33 cellular contexts compared by ENCODE assay signal in genomic region chrX:8140986-8141385, GRCh38. TPM values are rescaled to one million over a fixed set of nuclear protein-coding genes. Genes with fewer than 3 reads are reported as not detected.
"Had no signal": no experiment of that assay in that cellular context is flagged by ENCODE, and none has a peak within 500 bp of the region (broad histone marks: within the 10 kb centered on the region; RNA-seq: fewer than 3 reads in every experiment).

No MANE protein-coding gene starts in this region.

- H3K27me3 Mint-ChIP-seq: stimulated activated memory B cell treated with anti-CD40 and anti-IgM and Interleukin-4, amounts not matched to agents 10 μg/mL and 1 μg/mL and 100 μg/mL, for 72 hours; stimulated activated naive B cell treated with anti-CD40 and anti-IgM and Interleukin-4, amounts not matched to agents 10 μg/mL and 1 μg/mL and 100 μg/mL, for 72 hours; stimulated activated naive CD8-positive, alpha-beta T cell treated with anti-CD3 and anti-CD28 coated beads, Interleukin-15, amount 100 ng/mL, for 72 hours; stimulated activated naive CD8-positive, alpha-beta T cell treated with anti-CD3 and anti-CD28 coated beads, Interleukin-15, Interleukin-2, amounts not matched to agents 100 ng/mL and 50 ng/mL, for 24 hours; type B pancreatic cell had no signal

- DNase-seq: stimulated activated CD4-positive, alpha-beta T cell treated with anti-CD3 and anti-CD28 coated beads, Interleukin-2, amount 100 ng/mL, for 48 hours; stimulated activated CD4-positive, alpha-beta T cell treated with anti-CD3 and anti-CD28 coated beads, Interleukin-4, amount 100 ng/mL, for 1 hour; stimulated activated CD4-positive, alpha-beta T cell treated with anti-CD3 and anti-CD28 coated beads, Interleukin-4, amount 100 ng/mL, for 24 hours; stimulated activated CD4-positive, alpha-beta T cell treated with anti-CD3 and anti-CD28 coated beads, Interleukin-4, amount 100 ng/mL, for 4 hours; stimulated activated CD8-positive, alpha-beta memory T cell treated with anti-CD3 and anti-CD28 coated beads, Interleukin-4, amount 100 ng/mL, for 48 hours; stimulated activated naive B cell treated with anti-CD40 and anti-IgM and Interleukin-4, amounts not matched to agents 10 μg/mL and 1 μg/mL and 100 μg/mL, for 72 hours; stimulated activated naive CD4-positive, alpha-beta T cell; stimulated activated naive CD4-positive, alpha-beta T cell treated with Interleukin-2 at 50 U/mL for 16 hours; stimulated activated naive CD8-positive, alpha-beta T cell treated with anti-CD3 and anti-CD28 coated beads, Interleukin-15, amount 100 ng/mL, for 72 hours; stimulated activated naive CD8-positive, alpha-beta T cell treated with anti-CD3 and anti-CD28 coated beads, Interleukin-15, Interleukin-2, amounts not matched to agents 100 U/mL and 50 U/mL, for 24 hours; stomach; substantia nigra; testis; thyroid gland; tibial artery; transverse colon; trophoblast cell; upper lobe of left lung; upper lobe of right lung; uterus had no signal

- H3K27me3 ChIP-seq: stomach, suprapubic skin, testis, thyroid gland, tibial artery, tibial nerve, transverse colon, upper lobe of left lung, upper lobe of right lung, uterus, vagina had no signal

- H3K27ac Mint-ChIP-seq: stimulated activated effector memory CD8-positive, alpha-beta T cell treated with anti-CD3 and anti-CD28 coated beads, Interleukin-12 subunit alpha, Interleukin-12 subunit beta, amount 100 ng/mL, for 72 hours; stimulated activated memory B cell treated with anti-CD40 and anti-IgM and Interleukin-4, amounts not matched to agents 10 μg/mL and 1 μg/mL and 100 μg/mL, for 72 hours; stimulated activated naive B cell treated with anti-CD40 and anti-IgM and Interleukin-4, amounts not matched to agents 10 μg/mL and 1 μg/mL and 100 μg/mL, for 72 hours; stimulated activated naive CD8-positive, alpha-beta T cell treated with anti-CD3 and anti-CD28 coated beads, Interleukin-15, amount 100 ng/mL, for 72 hours; stimulated activated naive CD8-positive, alpha-beta T cell treated with anti-CD3 and anti-CD28 coated beads, Interleukin-15, Interleukin-2, amounts not matched to agents 100 ng/mL and 50 ng/mL, for 24 hours; type B pancreatic cell had no signal

- H3K36me3 ChIP-seq: stomach, suprapubic skin, thoracic aorta, thyroid gland, tibial artery, tibial nerve, transverse colon, upper lobe of left lung, upper lobe of right lung, uterus, vagina had no signal

- H3K27ac ChIP-seq: stomach, suprapubic skin, testis, thoracic aorta, tibial artery, tibial nerve, transverse colon, upper lobe of left lung, uterus, vagina had no signal

- H3K9me3 ChIP-seq: stomach, suprapubic skin, testis, thoracic aorta, thyroid gland, tibial artery, tibial nerve, transverse colon, upper lobe of left lung, upper lobe of right lung, uterus, vagina had no signal

- H3K9me3 Mint-ChIP-seq: stimulated activated effector memory CD8-positive, alpha-beta T cell treated with anti-CD3 and anti-CD28 coated beads, Interleukin-12 subunit alpha, Interleukin-12 subunit beta, amount 100 ng/mL, for 72 hours; stimulated activated memory B cell treated with anti-CD40 and anti-IgM and Interleukin-4, amounts not matched to agents 10 μg/mL and 1 μg/mL and 100 μg/mL, for 72 hours; stimulated activated naive B cell treated with anti-CD40 and anti-IgM and Interleukin-4, amounts not matched to agents 10 μg/mL and 1 μg/mL and 100 μg/mL, for 72 hours had no signal

- H3K36me3 Mint-ChIP-seq: stimulated activated effector memory CD8-positive, alpha-beta T cell treated with anti-CD3 and anti-CD28 coated beads, Interleukin-12 subunit alpha, Interleukin-12 subunit beta, amount 100 ng/mL, for 72 hours; stimulated activated memory B cell treated with anti-CD40 and anti-IgM and Interleukin-4, amounts not matched to agents 10 μg/mL and 1 μg/mL and 100 μg/mL, for 72 hours; stimulated activated naive B cell treated with anti-CD40 and anti-IgM and Interleukin-4, amounts not matched to agents 10 μg/mL and 1 μg/mL and 100 μg/mL, for 72 hours; type B pancreatic cell had no signal

- ATAC-seq: stimulated activated effector memory CD8-positive, alpha-beta T cell treated with anti-CD3 and anti-CD28 coated beads, Interleukin-12 subunit alpha, Interleukin-12 subunit beta, amount 100 ng/mL, for 72 hours; stimulated activated memory B cell treated with anti-CD40 and anti-IgM and Interleukin-4, amounts not matched to agents 10 μg/mL and 1 μg/mL and 100 μg/mL, for 72 hours; stimulated activated naive B cell treated with anti-CD40 and anti-IgM and Interleukin-4, amounts not matched to agents 10 μg/mL and 1 μg/mL and 100 μg/mL, for 72 hours; stimulated activated naive CD8-positive, alpha-beta T cell treated with anti-CD3 and anti-CD28 coated beads, Interleukin-15, amount 100 ng/mL, for 72 hours; stimulated activated naive CD8-positive, alpha-beta T cell treated with anti-CD3 and anti-CD28 coated beads, Interleukin-15, Interleukin-2, amounts not matched to agents 100 U/mL and 50 U/mL, for 24 hours; upper lobe of right lung had no signal

- H3K4me3 Mint-ChIP-seq: stimulated activated effector memory CD8-positive, alpha-beta T cell treated with anti-CD3 and anti-CD28 coated beads, Interleukin-12 subunit alpha, Interleukin-12 subunit beta, amount 100 ng/mL, for 72 hours; stimulated activated memory B cell treated with anti-CD40 and anti-IgM and Interleukin-4, amounts not matched to agents 10 μg/mL and 1 μg/mL and 100 μg/mL, for 72 hours; stimulated activated naive B cell treated with anti-CD40 and anti-IgM and Interleukin-4, amounts not matched to agents 10 μg/mL and 1 μg/mL and 100 μg/mL, for 72 hours; stimulated activated naive CD8-positive, alpha-beta T cell treated with anti-CD3 and anti-CD28 coated beads, Interleukin-15, amount 100 ng/mL, for 72 hours; stimulated activated naive CD8-positive, alpha-beta T cell treated with anti-CD3 and anti-CD28 coated beads, Interleukin-15, Interleukin-2, amounts not matched to agents 100 ng/mL and 50 ng/mL, for 24 hours; type B pancreatic cell had no signal

- FAIRE-seq: urothelium cell line had no signal

- H3K4me1 ChIP-seq: stomach, suprapubic skin, testis, tibial artery, tibial nerve, transverse colon, upper lobe of left lung, upper lobe of right lung, uterus, vagina had no signal

- H3K4me3 ChIP-seq: stomach, suprapubic skin, testis, thoracic aorta, thyroid gland, tibial artery, tibial nerve, transverse colon, upper lobe of left lung, upper lobe of right lung, uterus, vagina had no signal

- H3K4me1 Mint-ChIP-seq: stimulated activated effector memory CD8-positive, alpha-beta T cell treated with anti-CD3 and anti-CD28 coated beads, Interleukin-12 subunit alpha, Interleukin-12 subunit beta, amount 100 ng/mL, for 72 hours; stimulated activated memory B cell treated with anti-CD40 and anti-IgM and Interleukin-4, amounts not matched to agents 10 μg/mL and 1 μg/mL and 100 μg/mL, for 72 hours; stimulated activated naive B cell treated with anti-CD40 and anti-IgM and Interleukin-4, amounts not matched to agents 10 μg/mL and 1 μg/mL and 100 μg/mL, for 72 hours; stimulated activated naive CD8-positive, alpha-beta T cell treated with anti-CD3 and anti-CD28 coated beads, Interleukin-15, amount 100 ng/mL, for 72 hours had no signal

RNA-seq across cellular contexts. Expression of gene VCX2, which starts 30.1 kb away (rescaled TPM):
- total RNA-seq: stomach, subcutaneous adipose tissue, suprapubic skin, temporal lobe, thoracic aorta, thyroid gland, tibial nerve, transverse colon, upper lobe of left lung, upper lobe of right lung, ureter, urinary bladder, uterus, vagina had no signal
